In genomic region chr11:19259487-19260345, GRCh38 we compare ENCODE assay signal across 8 cellular contexts. TPM values are rescaled to one million over a fixed set of nuclear protein-coding genes. Genes with fewer than 3 reads are reported as not detected.
A peak's percentile ranks its signal among the peaks of the same experiment; 100 is the strongest.
DNase-seq lines count a peak whose midpoint lies in the region; ATAC-seq, FAIRE-seq and TF ChIP-seq lines count a peak whose summit lies in the region.

No MANE protein-coding gene starts in this region.

- intact Hi-C loops in endothelial cell of umbilical vein (cut with micrococcal nuclease) = loop anchor here (1.0 to 10.0 kb wide), 4 partner anchors 48 to 645 kb away; no protein-coding TSS in a partner anchor

- H3K4me3 Mint-ChIP-seq in naive thymus-derived CD8-positive, alpha-beta T cell = peak overlapping the region in 2 of 10 donors; percentile 16 to 36

- H3K4me2 ChIP-seq in endothelial cell of umbilical vein (ENCODE audit: insufficient read depth, low read length) = peak overlapping the region; percentile 67

- POLR2A ChIA-PET in endothelial cell of umbilical vein (lab: Charles Lee) = no interaction called here
- POLR2A ChIA-PET in naive thymus-derived CD8-positive, alpha-beta T cell (lab: Charles Lee) = no interaction called here

- dilution Hi-C loops in endothelial cell of umbilical vein (cut with MboI; ENCODE audit: extremely low pct_ligation_motif_present, low sequenced_read_pairs) = no loop called here

- ATAC-seq in HG02870 (IDR thresholded peaks at IDR 0.05; ENCODE audit: unreplicated experiment) = peak; percentile 66
- ATAC-seq in naive thymus-derived CD8-positive, alpha-beta T cell = no peak

- peaks cover 0 to 8% (median 2%) of the 10 kb centered on the region in 9 donors for H3K9me3 Mint-ChIP-seq in naive thymus-derived CD8-positive, alpha-beta T cell

- H4K20me1 ChIP-seq in endothelial cell of umbilical vein (replicated peaks; ENCODE audit: control insufficient read depth, extremely low read depth, insufficient read depth, low read length) = no peaks in the 10 kb centered on the region

- no peak overlapping the region for H3K27ac Mint-ChIP-seq in naive thymus-derived CD8-positive, alpha-beta T cell

- peaks cover 0 to 3% (median 0%) of the 10 kb centered on the region in 3 donors for H3K36me3 Mint-ChIP-seq in naive thymus-derived CD8-positive, alpha-beta T cell

- no peak overlapping the region for H3K27ac ChIP-seq in endothelial cell of umbilical vein (ENCODE audit: insufficient read depth, low read depth, low read length)

- H3K4me1 ChIP-seq in endothelial cell of umbilical vein (ENCODE audit: control insufficient read depth, extremely low read depth, insufficient read depth, low read length) = no peaks in the 10 kb centered on the region

- H3K9ac ChIP-seq in endothelial cell of umbilical vein (replicated peaks; ENCODE audit: extremely low read depth, insufficient read depth, low read length) = no peak overlapping the region

- CTCF ChIA-PET in endothelial cell of umbilical vein (lab: Charles Lee) = interaction anchor here (0.6 to 2.8 kb wide), 43 partner anchors 9 to 566 kb away, joined by 3 to 26 read pairs (median 4); partner anchors contain the start of gene MRGPRX2

- H3K36me3 ChIP-seq in endothelial cell of umbilical vein (ENCODE audit: control insufficient read depth in 2 of 2, extremely low read depth in 1 of 2, insufficient read depth in 2 of 2, low read length in 2 of 2) = no peaks in the 10 kb centered on the region

- TF ChIP-seq CTCF in endothelial cell of umbilical vein (IDR thresholded peaks at IDR 0.05; ENCODE audit: extremely low read depth in 1 of 2, insufficient read depth in 1 of 2, low read depth in 1 of 2, low read length in 2 of 2) = peak; percentile 87 to 95

- peaks cover 9 to 11% of the 10 kb centered on the region in 2 experiments for H3K27me3 ChIP-seq in endothelial cell of umbilical vein (ENCODE audit: control insufficient read depth in 2 of 2, insufficient read depth in 2 of 2, low read length in 2 of 2)

- FAIRE-seq in endothelial cell of umbilical vein (lab: Jason Lieb, UNC) = peak; percentile 95

- H3K79me2 ChIP-seq in endothelial cell of umbilical vein (ENCODE audit: control insufficient read depth, insufficient read depth, low read length) = no peaks in the 10 kb centered on the region

- peaks cover 4 to 20% (median 5%) of the 10 kb centered on the region in 5 donors for H3K27me3 Mint-ChIP-seq in naive thymus-derived CD8-positive, alpha-beta T cell

- no TSS peak for BruUV-seq in endothelial cell of umbilical vein (replicated peaks; lab: Mats Ljungman, UMichigan)

- H3K4me1 Mint-ChIP-seq in naive thymus-derived CD8-positive, alpha-beta T cell = no peaks in the 10 kb centered on the region

- DNase-seq in NCI-H1436 (lab: John Stamatoyannopoulos, UW) (peak; percentile 25), NCI-H1436 treated with DMSO at 0.1 percent for 48 hours (lab: John Stamatoyannopoulos, UW) (no peak), NCI-H748 treated with DMSO at 0.1 percent for 48 hours (lab: John Stamatoyannopoulos, UW) (peak; percentile 32), endothelial cell of umbilical vein (ENCODE audit: low read depth, low spot score) (peak; percentile 73)
- peak; percentile 81 for DNase-seq in activated CD8-positive, alpha-beta memory T cell treated with anti-CD3 and anti-CD28 coated beads, Interleukin-2, amount 50 U/mL, for 48 hours
- DNase-seq in naive thymus-derived CD8-positive, alpha-beta T cell = peak in 9 of 10 donors; percentile 7 to 54 (median 37)
- peak; percentile 47 for DNase-seq in stimulated activated naive CD4-positive, alpha-beta T cell treated with Interleukin-2 at 50 U/mL for 16 hours (lab: John Stamatoyannopoulos, UW)

- no peak for TF ChIP-seq POLR2A in endothelial cell of umbilical vein (IDR thresholded peaks at IDR 0.05; ENCODE audit: low read depth, low read length)

- no peaks in the 10 kb centered on the region for H3K9me1 ChIP-seq in endothelial cell of umbilical vein (replicated peaks; ENCODE audit: control insufficient read depth, extremely low read depth, insufficient read depth, low read length)

- H3K4me3 ChIP-seq in endothelial cell of umbilical vein (replicated peaks in 1 of 3; ENCODE audit: insufficient read depth in 1 of 3, low read depth in 1 of 3, low read length in 3 of 3) = peak overlapping the region in 1 of 3 experiments; percentile 30

- H3K9me3 ChIP-seq in endothelial cell of umbilical vein (replicated peaks; ENCODE audit: control insufficient read depth, insufficient read depth, low read length) = no peaks in the 10 kb centered on the region

- no peak overlapping the region for H2AFZ ChIP-seq in endothelial cell of umbilical vein (ENCODE audit: low read depth, low read length)

TF ChIP-seq in endothelial cell of umbilical vein, 7 proteins besides CTCF, POLR2A, EP300 and RAD21:
- TF ChIP-seq POLR2AphosphoS5 (IDR thresholded peaks at IDR 0.05; ENCODE audit: insufficient read depth, low read depth, low read length) = no peak
- TF ChIP-seq GATA2 (IDR thresholded peaks at IDR 0.05; ENCODE audit: insufficient read depth, insufficient read length, low read depth, low read length) = no peak
- TF ChIP-seq FOS (IDR thresholded peaks at IDR 0.05; ENCODE audit: borderline replicate concordance, insufficient read depth, low read length) = peak; percentile 8
- no peak for TF ChIP-seq EZH2 (IDR thresholded peaks at IDR 0.05; ENCODE audit: borderline replicate concordance, low read depth, low read length, severe bottlenecking)
- no peak for TF ChIP-seq MAX (IDR thresholded peaks at IDR 0.05; ENCODE audit: insufficient read depth, insufficient read length)
- peak; percentile 2 for TF ChIP-seq JUN (IDR thresholded peaks at IDR 0.05; ENCODE audit: borderline replicate concordance, insufficient read depth, insufficient read length, low read depth)
- TF ChIP-seq MYC (IDR thresholded peaks at IDR 0.05; ENCODE audit: low read depth, low read length) = no peak

RNA-seq across cellular contexts. Expression of gene E2F8, which starts 19.0 kb away (rescaled TPM):
- 16.5 and 19.1 TPM in 2 replicates for total RNA-seq in endothelial cell of umbilical vein
- polyA plus RNA-seq in endothelial cell of umbilical vein = 6.0 and 6.5 TPM in 2 replicates
- 8.1 and 10.4 TPM in 2 replicates for polyA plus RNA-seq in endothelial cell of umbilical vein (2011; cell fraction: cytosol; rRNA removed)
- 22.6 and 26.5 TPM in 2 replicates for polyA plus RNA-seq in endothelial cell of umbilical vein (2011; cell fraction: nucleus; rRNA removed)
- 4.7 and 8.5 TPM in 2 replicates for polyA plus RNA-seq in endothelial cell of umbilical vein (2012)
- polyA minus RNA-seq in endothelial cell of umbilical vein = 7.0 and 7.6 TPM in 2 replicates
- polyA minus RNA-seq in endothelial cell of umbilical vein (2011; cell fraction: cytosol; rRNA and poly(A)+ RNA removed) = 2.9 TPM
- 13.5 and 15.1 TPM in 2 replicates for polyA minus RNA-seq in endothelial cell of umbilical vein (2011; cell fraction: nucleus; rRNA and poly(A)+ RNA removed)
- not detected for total RNA-seq in naive thymus-derived CD8-positive, alpha-beta T cell
- not detected for polyA plus RNA-seq in naive thymus-derived CD8-positive, alpha-beta T cell

RNA-seq across cellular contexts. Expression of gene CSRP3, which starts 57.9 kb away (rescaled TPM):
- total RNA-seq in endothelial cell of umbilical vein = not detected in 2 replicates
- not detected in 2 replicates for polyA plus RNA-seq in endothelial cell of umbilical vein
- not detected in 2 replicates for polyA plus RNA-seq in endothelial cell of umbilical vein (2011; cell fraction: cytosol; rRNA removed)
- not detected in 2 replicates for polyA plus RNA-seq in endothelial cell of umbilical vein (2011; cell fraction: nucleus; rRNA removed)
- not detected in 2 replicates for polyA plus RNA-seq in endothelial cell of umbilical vein (2012)
- polyA minus RNA-seq in endothelial cell of umbilical vein = not detected in 2 replicates
- not detected for polyA minus RNA-seq in endothelial cell of umbilical vein (2011; cell fraction: cytosol; rRNA and poly(A)+ RNA removed)
- not detected in 2 replicates for polyA minus RNA-seq in endothelial cell of umbilical vein (2011; cell fraction: nucleus; rRNA and poly(A)+ RNA removed)
- total RNA-seq in naive thymus-derived CD8-positive, alpha-beta T cell = not detected
- polyA plus RNA-seq in naive thymus-derived CD8-positive, alpha-beta T cell = not detected

Comparison
In these comparisons a context has a peak if more than half of its experiments do, and no peak if none do; other contexts are left out.
1. RNA of gene E2F8, which starts 19.0 kb away (total RNA-seq): 16.5 to 19.1 TPM in endothelial cell of umbilical vein; not detected in naive thymus-derived CD8-positive, alpha-beta T cell; every median in the first group is over 10 times any median in the second.